In the genomic region with DNA sequence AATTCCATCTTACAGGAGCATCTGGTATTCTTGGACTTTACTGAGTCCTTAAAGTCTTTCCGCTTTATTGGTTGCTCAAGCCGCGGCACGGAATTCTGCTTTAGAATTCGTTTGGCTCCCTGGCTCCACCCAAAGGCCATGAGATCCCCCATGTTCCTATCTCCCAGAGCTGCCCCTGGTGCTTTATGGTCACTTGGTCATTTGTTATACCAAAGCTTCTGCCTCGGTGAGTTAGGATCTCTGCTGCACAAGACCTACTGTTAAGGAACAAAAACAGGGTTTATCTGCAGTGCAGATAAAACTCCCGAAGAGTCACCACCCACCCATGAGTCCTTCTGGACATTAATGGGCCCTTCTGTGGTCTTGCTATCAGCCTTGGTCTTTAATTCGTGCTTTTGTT, we compare ENCODE assay signal across 19 cellular contexts.
DNase-seq lines count a peak whose midpoint lies in the region; ATAC-seq, FAIRE-seq and TF ChIP-seq lines count a peak whose summit lies in the region.
"Had no signal": no experiment of that assay in that cellular context is flagged by ENCODE, and none has a peak within 500 bp of the region (broad histone marks: within the 10 kb centered on the region; RNA-seq: fewer than 3 reads in every experiment).

No MANE protein-coding gene starts in this region.

- no peaks in the 10 kb centered on the region for H3K36me3 Mint-ChIP-seq in natural killer cell treated with Interleukin-12 subunit alpha and Interleukin-12 subunit beta and Interleukin-15 and Interleukin-18, amount 100 ng/mL, for 72 hours
- H3K36me3 Mint-ChIP-seq in natural killer cell = no peaks in the 10 kb centered on the region
- H3K36me3 Mint-ChIP-seq: CD8-positive, alpha-beta T cell had no signal

- BruUV-seq in Panc1 (replicated peaks; lab: Mats Ljungman, UMichigan) = no TSS peak
- no TSS peak for BruUV-seq in K562 (replicated peaks; lab: Mats Ljungman, UMichigan)

- POLR2A ChIA-PET in Panc1 (lab: Charles Lee) (no interaction called here), K562 (lab: Yijun Ruan, JAX) (no interaction called here)

- no peaks in the 10 kb centered on the region for H3K9me3 Mint-ChIP-seq in natural killer cell treated with Interleukin-12 subunit alpha and Interleukin-12 subunit beta and Interleukin-15 and Interleukin-18, amount 100 ng/mL, for 72 hours
- H3K9me3 Mint-ChIP-seq in natural killer cell = no peaks in the 10 kb centered on the region
- H3K9me3 Mint-ChIP-seq: CD8-positive, alpha-beta T cell had no signal

- no peak for ATAC-seq in natural killer cell treated with Interleukin-12 subunit alpha and Interleukin-12 subunit beta and Interleukin-15 and Interleukin-18, amount 100 ng/mL, for 72 hours
- ATAC-seq in natural killer cell (no peak), Panc1 (no peak), K562 (peak; percentile 57), GM19328 (IDR thresholded peaks at IDR 0.05; ENCODE audit: unreplicated experiment) (no peak), GM19467 (IDR thresholded peaks at IDR 0.05; ENCODE audit: unreplicated experiment) (no peak)
- ATAC-seq: CD8-positive, alpha-beta T cell; HCT116 had no signal

- H3K27me3 ChIP-seq in Panc1 (ENCODE audit: control insufficient read depth, insufficient read depth, low read length) (peaks cover 23% of the 10 kb centered on the region), K562 (ENCODE audit: control insufficient read depth in 2 of 2, insufficient read depth in 2 of 2, low read length in 2 of 2) (no peaks in the 10 kb centered on the region)
- H3K27me3 ChIP-seq: BE2C had no signal

- 20% methylated on average over 8 of the region's 8 CpGs for WGBS in K562 (ENCODE audit: insufficient coverage, low coverage, missing lambda C conversion rate)

- H3K36me3 ChIP-seq in Panc1 (ENCODE audit: control insufficient read depth, insufficient read depth, low read length) (no peaks in the 10 kb centered on the region), K562 (ENCODE audit: control insufficient read depth, insufficient read depth, low read length) (no peaks in the 10 kb centered on the region)
- H3K36me3 ChIP-seq: BE2C had no signal

- no peaks in the 10 kb centered on the region for H3K9me3 ChIP-seq in Panc1 (ENCODE audit: control insufficient read depth, insufficient read depth, low read depth, low read length)
- no peaks in the 10 kb centered on the region for H3K9me3 ChIP-seq in K562 (replicated peaks; ENCODE audit: control insufficient read depth, insufficient read depth, low read depth, low read length)
- H3K9me3 ChIP-seq: BE2C had no signal

- TF ChIP-seq POLR2A in K562 (conservative IDR thresholded peaks at IDR 0.05) = no peak

- peak; percentile 77 for FAIRE-seq in K562 (lab: Jason Lieb, UNC)
- FAIRE-seq: A204.1, GM19239, H54, HTR-8/SVneo had no signal

- H3K4me1 Mint-ChIP-seq in natural killer cell treated with Interleukin-12 subunit alpha and Interleukin-12 subunit beta and Interleukin-15 and Interleukin-18, amount 100 ng/mL, for 72 hours (ENCODE audit: low read depth in 2 of 2) = peaks cover 46% of the 10 kb centered on the region in 2 donors
- peaks cover 40 to 46% of the 10 kb centered on the region in 2 donors for H3K4me1 Mint-ChIP-seq in natural killer cell

- no peaks in the 10 kb centered on the region for H3K79me2 ChIP-seq in K562 (ENCODE audit: control insufficient read depth, insufficient read depth, low read length)

- 0 out of 4 replicates have a peak overlapping the region, but pooled peaks of 1 of the 2 experiments have one; percentile 26 for H3K9ac ChIP-seq in K562 (ENCODE audit: insufficient read depth in 1 of 2, low read depth in 2 of 2, low read length in 2 of 2)
- H3K9ac ChIP-seq: GM23248 had no signal

- CTCF ChIA-PET in Panc1 (lab: Charles Lee) = no interaction called here
- CTCF ChIA-PET in K562 (lab: Yijun Ruan, JAX; ENCODE audit: low intra/inter-chr PET ratio) = interaction anchor here (0.5 kb wide), 1 partner anchor 77 kb away, joined by 6 read pairs; no protein-coding TSS in a partner anchor

- H3K27me3 Mint-ChIP-seq in natural killer cell treated with Interleukin-12 subunit alpha and Interleukin-12 subunit beta and Interleukin-15 and Interleukin-18, amount 100 ng/mL, for 72 hours = peaks cover 12 to 20% of the 10 kb centered on the region in 2 donors
- peaks cover 0 to 13% of the 10 kb centered on the region in 2 donors for H3K27me3 Mint-ChIP-seq in natural killer cell (ENCODE audit: low read depth in 2 of 2)

- TF ChIP-seq RAD21 in K562 (CRISPR knock-in tag; conservative IDR thresholded peaks at IDR 0.05 in 1 of 2, IDR thresholded peaks at IDR 0.05 in 1 of 2) = 0 out of 4 replicates have a peak, but pooled peaks have one; percentile 19 to 22

- H3K9me1 ChIP-seq in K562 (ENCODE audit: control insufficient read depth, insufficient read depth, low read length) = no peaks in the 10 kb centered on the region

- H3K27ac ChIP-seq in Panc1 (ENCODE audit: low read length) = no peak overlapping the region
- H3K27ac ChIP-seq in K562 (ENCODE audit: extremely low read depth, low read depth, low read length) = peak overlapping the region; percentile 26; the same call in 1 of the 3 replicates
- H3K27ac ChIP-seq: C4-2B, GM23248 had no signal

- intact Hi-C loops in natural killer cell (cut with micrococcal nuclease) = no loop called here
- intact Hi-C loops in Panc1 (cut with micrococcal nuclease; ENCODE audit: unreplicated experiment) = no loop called here
- intact Hi-C loops in K562 (cut with micrococcal nuclease) = loop anchor here (2.0 kb wide), 1 partner anchor 74 kb away; no protein-coding TSS in a partner anchor

- DNase-seq in natural killer cell treated with Interleukin-12 subunit alpha and Interleukin-12 subunit beta and Interleukin-15 and Interleukin-18, amount 100 ng/mL, for 72 hours (ENCODE audit: low spot score) = no peak
- DNase-seq in natural killer cell = no peak
- DNase-seq in Panc1 (ENCODE audit: low read depth, low spot score) = no peak
- DNase-seq in K562 (ENCODE audit: extremely low read depth in 1 of 4, low spot score in 3 of 4) = peak; percentile 14 to 55 (median 21)
- no peak for DNase-seq in activated CD4-positive, CD25-positive, alpha-beta regulatory T cell (lab: John Stamatoyannopoulos, UW)
- DNase-seq: BE2C; CD8-positive, alpha-beta T cell; COR-L47; DND-41; GDM1; GM23248 had no signal

- TF ChIP-seq CTCF in natural killer cell (IDR thresholded peaks at IDR 0.05) (no peak), Panc1 (IDR thresholded peaks at IDR 0.05) (0 out of 2 replicates have a peak, but pooled peaks have one; percentile 6), K562 (IDR thresholded peaks at IDR 0.05 in 2 of 3, conservative IDR thresholded peaks at IDR 0.05 in 1 of 3; ENCODE audit: insufficient read depth in 2 of 3, low read depth in 1 of 3, low read length in 3 of 3) (peak in 2 of 3 experiments; percentile 9 to 29; a peak in 1 of 6 replicates)

- TF ChIP-seq EP300 in K562 (IDR thresholded peaks at IDR 0.05; ENCODE audit: low read length) = no peak

- H3K27ac Mint-ChIP-seq in natural killer cell treated with Interleukin-12 subunit alpha and Interleukin-12 subunit beta and Interleukin-15 and Interleukin-18, amount 100 ng/mL, for 72 hours = peak overlapping the region in 1 of 2 donors; percentile 37
- no peak overlapping the region for H3K27ac Mint-ChIP-seq in natural killer cell
- H3K27ac Mint-ChIP-seq: CD8-positive, alpha-beta T cell had no signal

- H3K4me1 ChIP-seq in Panc1 (ENCODE audit: control insufficient read depth, insufficient read depth, low read length) = no peaks in the 10 kb centered on the region
- H3K4me1 ChIP-seq in K562 (replicated peaks in 1 of 2; ENCODE audit: control insufficient read depth in 2 of 2, insufficient read depth in 2 of 2, low read length in 2 of 2) = peaks cover 0 to 33% of the 10 kb centered on the region in 2 experiments; a peak in 3 of 5 replicates
- H3K4me1 ChIP-seq: BE2C had no signal

- in situ Hi-C loops in Panc1 (cut with HindIII; ENCODE audit: low pct_unique_long_range_greater_than_20kb, low sequenced_read_pairs) (no loop called here), K562 (cut with MboI) (no loop called here)

- H3K4me3 ChIP-seq in Panc1 (ENCODE audit: low read depth in 2 of 2, low read length in 2 of 2) (no peak overlapping the region), K562 (no peak overlapping the region)
- H3K4me3 ChIP-seq: GM23248 had no signal

- H3K4me3 Mint-ChIP-seq in natural killer cell treated with Interleukin-12 subunit alpha and Interleukin-12 subunit beta and Interleukin-15 and Interleukin-18, amount 100 ng/mL, for 72 hours = peak overlapping the region; percentile 12
- H3K4me3 Mint-ChIP-seq in natural killer cell = no peak overlapping the region
- H3K4me3 Mint-ChIP-seq: CD8-positive, alpha-beta T cell had no signal

- peak overlapping the region; percentile 57 for H2AFZ ChIP-seq in K562 (ENCODE audit: low read depth, low read length)
- H2AFZ ChIP-seq: GM23248 had no signal

- peak overlapping the region; percentile 46; the same call in 1 of the 2 replicates for H3K4me2 ChIP-seq in K562 (ENCODE audit: insufficient read depth, low read length)

- H4K20me1 ChIP-seq in K562 (replicated peaks; ENCODE audit: control insufficient read depth, insufficient read depth, low read length) = no peaks in the 10 kb centered on the region

TF ChIP-seq in K562, 482 proteins besides CTCF, POLR2A, EP300 and RAD21 (continues in another document):
- TF ChIP-seq, protein P1, sequence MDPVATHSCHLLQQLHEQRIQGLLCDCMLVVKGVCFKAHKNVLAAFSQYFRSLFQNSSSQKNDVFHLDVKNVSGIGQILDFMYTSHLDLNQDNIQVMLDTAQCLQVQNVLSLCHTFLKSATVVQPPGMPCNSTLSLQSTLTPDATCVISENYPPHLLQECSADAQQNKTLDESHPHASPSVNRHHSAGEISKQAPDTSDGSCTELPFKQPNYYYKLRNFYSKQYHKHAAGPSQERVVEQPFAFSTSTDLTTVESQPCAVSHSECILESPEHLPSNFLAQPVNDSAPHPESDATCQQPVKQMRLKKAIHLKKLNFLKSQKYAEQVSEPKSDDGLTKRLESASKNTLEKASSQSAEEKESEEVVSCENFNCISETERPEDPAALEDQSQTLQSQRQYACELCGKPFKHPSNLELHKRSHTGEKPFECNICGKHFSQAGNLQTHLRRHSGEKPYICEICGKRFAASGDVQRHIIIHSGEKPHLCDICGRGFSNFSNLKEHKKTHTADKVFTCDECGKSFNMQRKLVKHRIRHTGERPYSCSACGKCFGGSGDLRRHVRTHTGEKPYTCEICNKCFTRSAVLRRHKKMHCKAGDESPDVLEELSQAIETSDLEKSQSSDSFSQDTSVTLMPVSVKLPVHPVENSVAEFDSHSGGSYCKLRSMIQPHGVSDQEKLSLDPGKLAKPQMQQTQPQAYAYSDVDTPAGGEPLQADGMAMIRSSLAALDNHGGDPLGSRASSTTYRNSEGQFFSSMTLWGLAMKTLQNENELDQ (CRISPR knock-in tag; IDR thresholded peaks at IDR 0.05; ENCODE audit: borderline replicate concordance) = no peak
- no peak for TF ChIP-seq NFXL1 (CRISPR knock-in tag; IDR thresholded peaks at IDR 0.05)
- TF ChIP-seq, protein P2, sequence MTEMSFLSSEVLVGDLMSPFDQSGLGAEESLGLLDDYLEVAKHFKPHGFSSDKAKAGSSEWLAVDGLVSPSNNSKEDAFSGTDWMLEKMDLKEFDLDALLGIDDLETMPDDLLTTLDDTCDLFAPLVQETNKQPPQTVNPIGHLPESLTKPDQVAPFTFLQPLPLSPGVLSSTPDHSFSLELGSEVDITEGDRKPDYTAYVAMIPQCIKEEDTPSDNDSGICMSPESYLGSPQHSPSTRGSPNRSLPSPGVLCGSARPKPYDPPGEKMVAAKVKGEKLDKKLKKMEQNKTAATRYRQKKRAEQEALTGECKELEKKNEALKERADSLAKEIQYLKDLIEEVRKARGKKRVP (CRISPR knock-in tag; IDR thresholded peaks at IDR 0.05) = no peak

Comparison
In these comparisons a context has a peak if more than half of its experiments do, and no peak if none do; other contexts are left out.
1. DNase-seq: peak in K562 (4 of 4); none in natural killer cell treated with Interleukin-12 subunit alpha and Interleukin-12 subunit beta and Interleukin-15 and Interleukin-18, amount 100 ng/mL, for 72 hours (single experiment), natural killer cell (single experiment), Panc1 (single experiment) and activated CD4-positive, CD25-positive, alpha-beta regulatory T cell (0 of 4).